In the genomic region with DNA sequence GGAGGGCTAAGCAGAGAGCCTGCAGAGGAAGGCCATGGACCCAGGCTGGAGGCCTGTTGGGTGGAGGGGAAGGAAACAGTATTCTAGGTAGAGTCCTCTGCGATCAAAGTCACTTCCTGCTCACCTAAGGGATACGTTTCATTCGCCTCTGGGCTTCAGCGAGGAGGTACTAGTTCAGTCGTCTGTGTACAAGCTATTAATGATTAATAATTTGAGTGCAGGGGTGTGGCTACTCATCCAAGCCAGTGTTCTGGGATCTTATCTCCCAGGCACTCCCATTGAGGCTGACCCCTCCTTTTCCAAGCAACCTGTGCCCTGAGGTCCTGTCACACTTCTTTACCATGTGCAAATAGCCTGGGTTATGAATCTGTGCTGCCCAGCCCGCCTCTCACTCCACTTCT, we compare ENCODE assay signal across 1 cellular context.
TF ChIP-seq lines count a peak whose summit lies in the region.

No MANE protein-coding gene starts in this region.

TF ChIP-seq in HepG2, 621 proteins besides CTCF, POLR2A, EP300 and RAD21 (continued from another document and continues in another):
- no peak for TF ChIP-seq ZNF431 (CRISPR knock-in tag; IDR thresholded peaks at IDR 0.05; ENCODE audit: borderline replicate concordance, low read depth)
- peak; percentile 37; the same call in 1 of the 2 replicates for TF ChIP-seq HOXA3 (CRISPR knock-in tag; IDR thresholded peaks at IDR 0.05)
- TF ChIP-seq MZF1 (CRISPR knock-in tag; IDR thresholded peaks at IDR 0.05; ENCODE audit: borderline replicate concordance): no peak
- TF ChIP-seq, protein P1, sequence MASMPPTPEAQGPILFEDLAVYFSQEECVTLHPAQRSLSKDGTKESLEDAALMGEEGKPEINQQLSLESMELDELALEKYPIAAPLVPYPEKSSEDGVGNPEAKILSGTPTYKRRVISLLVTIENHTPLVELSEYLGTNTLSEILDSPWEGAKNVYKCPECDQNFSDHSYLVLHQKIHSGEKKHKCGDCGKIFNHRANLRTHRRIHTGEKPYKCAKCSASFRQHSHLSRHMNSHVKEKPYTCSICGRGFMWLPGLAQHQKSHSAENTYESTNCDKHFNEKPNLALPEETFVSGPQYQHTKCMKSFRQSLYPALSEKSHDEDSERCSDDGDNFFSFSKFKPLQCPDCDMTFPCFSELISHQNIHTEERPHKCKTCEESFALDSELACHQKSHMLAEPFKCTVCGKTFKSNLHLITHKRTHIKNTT (CRISPR knock-in tag; IDR thresholded peaks at IDR 0.05): no peak
- no peak for TF ChIP-seq KLF13 (CRISPR knock-in tag; IDR thresholded peaks at IDR 0.05)
- TF ChIP-seq SRSF4 (IDR thresholded peaks at IDR 0.05; ENCODE audit: low read depth, low read length, poor library complexity, severe bottlenecking): no peak
- TF ChIP-seq, protein P2, sequence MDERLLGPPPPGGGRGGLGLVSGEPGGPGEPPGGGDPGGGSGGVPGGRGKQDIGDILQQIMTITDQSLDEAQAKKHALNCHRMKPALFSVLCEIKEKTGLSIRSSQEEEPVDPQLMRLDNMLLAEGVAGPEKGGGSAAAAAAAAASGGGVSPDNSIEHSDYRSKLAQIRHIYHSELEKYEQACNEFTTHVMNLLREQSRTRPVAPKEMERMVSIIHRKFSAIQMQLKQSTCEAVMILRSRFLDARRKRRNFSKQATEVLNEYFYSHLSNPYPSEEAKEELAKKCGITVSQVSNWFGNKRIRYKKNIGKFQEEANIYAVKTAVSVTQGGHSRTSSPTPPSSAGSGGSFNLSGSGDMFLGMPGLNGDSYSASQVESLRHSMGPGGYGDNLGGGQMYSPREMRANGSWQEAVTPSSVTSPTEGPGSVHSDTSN (CRISPR knock-in tag; IDR thresholded peaks at IDR 0.05): no peak
- TF ChIP-seq ELF4 (CRISPR knock-in tag; IDR thresholded peaks at IDR 0.05; ENCODE audit: borderline replicate concordance): no peak
- TF ChIP-seq RFXANK (CRISPR knock-in tag; IDR thresholded peaks at IDR 0.05): 0 out of 2 replicates have a peak, but pooled peaks have one; percentile 15
- TF ChIP-seq ZNF256 (CRISPR knock-in tag; conservative IDR thresholded peaks at IDR 0.05): no peak
- TF ChIP-seq ZNF33B (CRISPR knock-in tag; IDR thresholded peaks at IDR 0.05): no peak
- TF ChIP-seq, protein P3, sequence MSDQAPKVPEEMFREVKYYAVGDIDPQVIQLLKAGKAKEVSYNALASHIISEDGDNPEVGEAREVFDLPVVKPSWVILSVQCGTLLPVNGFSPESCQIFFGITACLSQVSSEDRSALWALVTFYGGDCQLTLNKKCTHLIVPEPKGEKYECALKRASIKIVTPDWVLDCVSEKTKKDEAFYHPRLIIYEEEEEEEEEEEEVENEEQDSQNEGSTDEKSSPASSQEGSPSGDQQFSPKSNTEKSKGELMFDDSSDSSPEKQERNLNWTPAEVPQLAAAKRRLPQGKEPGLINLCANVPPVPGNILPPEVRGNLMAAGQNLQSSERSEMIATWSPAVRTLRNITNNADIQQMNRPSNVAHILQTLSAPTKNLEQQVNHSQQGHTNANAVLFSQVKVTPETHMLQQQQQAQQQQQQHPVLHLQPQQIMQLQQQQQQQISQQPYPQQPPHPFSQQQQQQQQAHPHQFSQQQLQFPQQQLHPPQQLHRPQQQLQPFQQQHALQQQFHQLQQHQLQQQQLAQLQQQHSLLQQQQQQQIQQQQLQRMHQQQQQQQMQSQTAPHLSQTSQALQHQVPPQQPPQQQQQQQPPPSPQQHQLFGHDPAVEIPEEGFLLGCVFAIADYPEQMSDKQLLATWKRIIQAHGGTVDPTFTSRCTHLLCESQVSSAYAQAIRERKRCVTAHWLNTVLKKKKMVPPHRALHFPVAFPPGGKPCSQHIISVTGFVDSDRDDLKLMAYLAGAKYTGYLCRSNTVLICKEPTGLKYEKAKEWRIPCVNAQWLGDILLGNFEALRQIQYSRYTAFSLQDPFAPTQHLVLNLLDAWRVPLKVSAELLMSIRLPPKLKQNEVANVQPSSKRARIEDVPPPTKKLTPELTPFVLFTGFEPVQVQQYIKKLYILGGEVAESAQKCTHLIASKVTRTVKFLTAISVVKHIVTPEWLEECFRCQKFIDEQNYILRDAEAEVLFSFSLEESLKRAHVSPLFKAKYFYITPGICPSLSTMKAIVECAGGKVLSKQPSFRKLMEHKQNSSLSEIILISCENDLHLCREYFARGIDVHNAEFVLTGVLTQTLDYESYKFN (CRISPR knock-in tag; conservative IDR thresholded peaks at IDR 0.05): peak; percentile 24; the same call in 1 of the 2 replicates
- TF ChIP-seq, protein P4, sequence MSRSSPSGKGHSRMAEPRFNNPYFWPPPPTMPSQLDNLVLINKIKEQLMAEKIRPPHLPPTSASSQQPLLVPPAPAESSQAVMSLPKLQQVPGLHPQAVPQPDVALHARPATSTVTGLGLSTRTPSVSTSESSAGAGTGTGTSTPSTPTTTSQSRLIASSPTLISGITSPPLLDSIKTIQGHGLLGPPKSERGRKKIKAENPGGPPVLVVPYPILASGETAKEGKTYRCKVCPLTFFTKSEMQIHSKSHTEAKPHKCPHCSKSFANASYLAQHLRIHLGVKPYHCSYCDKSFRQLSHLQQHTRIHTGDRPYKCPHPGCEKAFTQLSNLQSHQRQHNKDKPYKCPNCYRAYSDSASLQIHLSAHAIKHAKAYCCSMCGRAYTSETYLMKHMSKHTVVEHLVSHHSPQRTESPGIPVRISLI (CRISPR knock-in tag; IDR thresholded peaks at IDR 0.05; ENCODE audit: borderline replicate concordance): no peak
- TF ChIP-seq HNRNPL (IDR thresholded peaks at IDR 0.05; ENCODE audit: low read depth, low read length): no peak
- no peak for TF ChIP-seq MEF2D (CRISPR knock-in tag; IDR thresholded peaks at IDR 0.05)
- TF ChIP-seq GPN1 (CRISPR knock-in tag; IDR thresholded peaks at IDR 0.05; ENCODE audit: borderline replicate concordance): no peak
- TF ChIP-seq, protein P5, sequence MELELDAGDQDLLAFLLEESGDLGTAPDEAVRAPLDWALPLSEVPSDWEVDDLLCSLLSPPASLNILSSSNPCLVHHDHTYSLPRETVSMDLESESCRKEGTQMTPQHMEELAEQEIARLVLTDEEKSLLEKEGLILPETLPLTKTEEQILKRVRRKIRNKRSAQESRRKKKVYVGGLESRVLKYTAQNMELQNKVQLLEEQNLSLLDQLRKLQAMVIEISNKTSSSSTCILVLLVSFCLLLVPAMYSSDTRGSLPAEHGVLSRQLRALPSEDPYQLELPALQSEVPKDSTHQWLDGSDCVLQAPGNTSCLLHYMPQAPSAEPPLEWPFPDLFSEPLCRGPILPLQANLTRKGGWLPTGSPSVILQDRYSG (CRISPR knock-in tag; IDR thresholded peaks at IDR 0.05): no peak
- no peak for TF ChIP-seq ZNF879 (CRISPR knock-in tag; IDR thresholded peaks at IDR 0.05)
- TF ChIP-seq, protein P6, sequence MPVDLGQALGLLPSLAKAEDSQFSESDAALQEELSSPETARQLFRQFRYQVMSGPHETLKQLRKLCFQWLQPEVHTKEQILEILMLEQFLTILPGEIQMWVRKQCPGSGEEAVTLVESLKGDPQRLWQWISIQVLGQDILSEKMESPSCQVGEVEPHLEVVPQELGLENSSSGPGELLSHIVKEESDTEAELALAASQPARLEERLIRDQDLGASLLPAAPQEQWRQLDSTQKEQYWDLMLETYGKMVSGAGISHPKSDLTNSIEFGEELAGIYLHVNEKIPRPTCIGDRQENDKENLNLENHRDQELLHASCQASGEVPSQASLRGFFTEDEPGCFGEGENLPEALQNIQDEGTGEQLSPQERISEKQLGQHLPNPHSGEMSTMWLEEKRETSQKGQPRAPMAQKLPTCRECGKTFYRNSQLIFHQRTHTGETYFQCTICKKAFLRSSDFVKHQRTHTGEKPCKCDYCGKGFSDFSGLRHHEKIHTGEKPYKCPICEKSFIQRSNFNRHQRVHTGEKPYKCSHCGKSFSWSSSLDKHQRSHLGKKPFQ (CRISPR knock-in tag; IDR thresholded peaks at IDR 0.05; ENCODE audit: insufficient replicate concordance): no peak
- TF ChIP-seq ZFP82 (CRISPR knock-in tag; IDR thresholded peaks at IDR 0.05; ENCODE audit: borderline replicate concordance): no peak
- 0 out of 2 replicates have a peak, but pooled peaks have one; percentile 41 for TF ChIP-seq TARDBP (CRISPR knock-in tag; IDR thresholded peaks at IDR 0.05)
- TF ChIP-seq, protein P7, sequence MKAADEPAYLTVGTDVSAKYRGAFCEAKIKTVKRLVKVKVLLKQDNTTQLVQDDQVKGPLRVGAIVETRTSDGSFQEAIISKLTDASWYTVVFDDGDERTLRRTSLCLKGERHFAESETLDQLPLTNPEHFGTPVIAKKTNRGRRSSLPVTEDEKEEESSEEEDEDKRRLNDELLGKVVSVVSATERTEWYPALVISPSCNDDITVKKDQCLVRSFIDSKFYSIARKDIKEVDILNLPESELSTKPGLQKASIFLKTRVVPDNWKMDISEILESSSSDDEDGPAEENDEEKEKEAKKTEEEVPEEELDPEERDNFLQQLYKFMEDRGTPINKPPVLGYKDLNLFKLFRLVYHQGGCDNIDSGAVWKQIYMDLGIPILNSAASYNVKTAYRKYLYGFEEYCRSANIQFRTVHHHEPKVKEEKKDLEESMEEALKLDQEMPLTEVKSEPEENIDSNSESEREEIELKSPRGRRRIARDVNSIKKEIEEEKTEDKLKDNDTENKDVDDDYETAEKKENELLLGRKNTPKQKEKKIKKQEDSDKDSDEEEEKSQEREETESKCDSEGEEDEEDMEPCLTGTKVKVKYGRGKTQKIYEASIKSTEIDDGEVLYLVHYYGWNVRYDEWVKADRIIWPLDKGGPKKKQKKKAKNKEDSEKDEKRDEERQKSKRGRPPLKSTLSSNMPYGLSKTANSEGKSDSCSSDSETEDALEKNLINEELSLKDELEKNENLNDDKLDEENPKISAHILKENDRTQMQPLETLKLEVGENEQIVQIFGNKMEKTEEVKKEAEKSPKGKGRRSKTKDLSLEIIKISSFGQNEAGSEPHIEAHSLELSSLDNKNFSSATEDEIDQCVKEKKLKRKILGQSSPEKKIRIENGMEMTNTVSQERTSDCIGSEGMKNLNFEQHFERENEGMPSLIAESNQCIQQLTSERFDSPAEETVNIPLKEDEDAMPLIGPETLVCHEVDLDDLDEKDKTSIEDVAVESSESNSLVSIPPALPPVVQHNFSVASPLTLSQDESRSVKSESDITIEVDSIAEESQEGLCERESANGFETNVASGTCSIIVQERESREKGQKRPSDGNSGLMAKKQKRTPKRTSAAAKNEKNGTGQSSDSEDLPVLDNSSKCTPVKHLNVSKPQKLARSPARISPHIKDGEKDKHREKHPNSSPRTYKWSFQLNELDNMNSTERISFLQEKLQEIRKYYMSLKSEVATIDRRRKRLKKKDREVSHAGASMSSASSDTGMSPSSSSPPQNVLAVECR (CRISPR knock-in tag; IDR thresholded peaks at IDR 0.05; ENCODE audit: borderline replicate concordance): peak; percentile 26; the same call in 1 of the 2 replicates
- TF ChIP-seq, protein P8, sequence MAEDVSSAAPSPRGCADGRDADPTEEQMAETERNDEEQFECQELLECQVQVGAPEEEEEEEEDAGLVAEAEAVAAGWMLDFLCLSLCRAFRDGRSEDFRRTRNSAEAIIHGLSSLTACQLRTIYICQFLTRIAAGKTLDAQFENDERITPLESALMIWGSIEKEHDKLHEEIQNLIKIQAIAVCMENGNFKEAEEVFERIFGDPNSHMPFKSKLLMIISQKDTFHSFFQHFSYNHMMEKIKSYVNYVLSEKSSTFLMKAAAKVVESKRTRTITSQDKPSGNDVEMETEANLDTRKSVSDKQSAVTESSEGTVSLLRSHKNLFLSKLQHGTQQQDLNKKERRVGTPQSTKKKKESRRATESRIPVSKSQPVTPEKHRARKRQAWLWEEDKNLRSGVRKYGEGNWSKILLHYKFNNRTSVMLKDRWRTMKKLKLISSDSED (CRISPR knock-in tag; IDR thresholded peaks at IDR 0.05): no peak
- TF ChIP-seq, protein P9, sequence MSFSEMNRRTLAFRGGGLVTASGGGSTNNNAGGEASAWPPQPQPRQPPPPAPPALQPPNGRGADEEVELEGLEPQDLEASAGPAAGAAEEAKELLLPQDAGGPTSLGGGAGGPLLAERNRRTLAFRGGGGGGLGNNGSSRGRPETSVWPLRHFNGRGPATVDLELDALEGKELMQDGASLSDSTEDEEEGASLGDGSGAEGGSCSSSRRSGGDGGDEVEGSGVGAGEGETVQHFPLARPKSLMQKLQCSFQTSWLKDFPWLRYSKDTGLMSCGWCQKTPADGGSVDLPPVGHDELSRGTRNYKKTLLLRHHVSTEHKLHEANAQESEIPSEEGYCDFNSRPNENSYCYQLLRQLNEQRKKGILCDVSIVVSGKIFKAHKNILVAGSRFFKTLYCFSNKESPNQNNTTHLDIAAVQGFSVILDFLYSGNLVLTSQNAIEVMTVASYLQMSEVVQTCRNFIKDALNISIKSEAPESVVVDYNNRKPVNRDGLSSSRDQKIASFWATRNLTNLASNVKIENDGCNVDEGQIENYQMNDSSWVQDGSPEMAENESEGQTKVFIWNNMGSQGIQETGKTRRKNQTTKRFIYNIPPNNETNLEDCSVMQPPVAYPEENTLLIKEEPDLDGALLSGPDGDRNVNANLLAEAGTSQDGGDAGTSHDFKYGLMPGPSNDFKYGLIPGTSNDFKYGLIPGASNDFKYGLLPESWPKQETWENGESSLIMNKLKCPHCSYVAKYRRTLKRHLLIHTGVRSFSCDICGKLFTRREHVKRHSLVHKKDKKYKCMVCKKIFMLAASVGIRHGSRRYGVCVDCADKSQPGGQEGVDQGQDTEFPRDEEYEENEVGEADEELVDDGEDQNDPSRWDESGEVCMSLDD (CRISPR knock-in tag; IDR thresholded peaks at IDR 0.05; ENCODE audit: borderline replicate concordance): no peak
- no peak for TF ChIP-seq MTA1 (CRISPR knock-in tag; IDR thresholded peaks at IDR 0.05; ENCODE audit: borderline replicate concordance)
- TF ChIP-seq ARHGAP35 (CRISPR knock-in tag; IDR thresholded peaks at IDR 0.05; ENCODE audit: borderline replicate concordance): no peak
- TF ChIP-seq, protein P10, sequence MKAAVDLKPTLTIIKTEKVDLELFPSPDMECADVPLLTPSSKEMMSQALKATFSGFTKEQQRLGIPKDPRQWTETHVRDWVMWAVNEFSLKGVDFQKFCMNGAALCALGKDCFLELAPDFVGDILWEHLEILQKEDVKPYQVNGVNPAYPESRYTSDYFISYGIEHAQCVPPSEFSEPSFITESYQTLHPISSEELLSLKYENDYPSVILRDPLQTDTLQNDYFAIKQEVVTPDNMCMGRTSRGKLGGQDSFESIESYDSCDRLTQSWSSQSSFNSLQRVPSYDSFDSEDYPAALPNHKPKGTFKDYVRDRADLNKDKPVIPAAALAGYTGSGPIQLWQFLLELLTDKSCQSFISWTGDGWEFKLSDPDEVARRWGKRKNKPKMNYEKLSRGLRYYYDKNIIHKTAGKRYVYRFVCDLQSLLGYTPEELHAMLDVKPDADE (CRISPR knock-in tag; IDR thresholded peaks at IDR 0.05): no peak
- no peak for TF ChIP-seq SRF (IDR thresholded peaks at IDR 0.05; ENCODE audit: low read depth, low read length)
- no peak for TF ChIP-seq NFRKB (IDR thresholded peaks at IDR 0.05)
- TF ChIP-seq, protein P11, sequence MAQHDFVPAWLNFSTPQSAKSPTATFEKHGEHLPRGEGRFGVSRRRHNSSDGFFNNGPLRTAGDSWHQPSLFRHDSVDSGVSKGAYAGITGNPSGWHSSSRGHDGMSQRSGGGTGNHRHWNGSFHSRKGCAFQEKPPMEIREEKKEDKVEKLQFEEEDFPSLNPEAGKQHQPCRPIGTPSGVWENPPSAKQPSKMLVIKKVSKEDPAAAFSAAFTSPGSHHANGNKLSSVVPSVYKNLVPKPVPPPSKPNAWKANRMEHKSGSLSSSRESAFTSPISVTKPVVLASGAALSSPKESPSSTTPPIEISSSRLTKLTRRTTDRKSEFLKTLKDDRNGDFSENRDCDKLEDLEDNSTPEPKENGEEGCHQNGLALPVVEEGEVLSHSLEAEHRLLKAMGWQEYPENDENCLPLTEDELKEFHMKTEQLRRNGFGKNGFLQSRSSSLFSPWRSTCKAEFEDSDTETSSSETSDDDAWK (CRISPR knock-in tag; IDR thresholded peaks at IDR 0.05): no peak
- TF ChIP-seq ZNF547 (CRISPR knock-in tag; IDR thresholded peaks at IDR 0.05): 0 out of 2 replicates have a peak, but pooled peaks have one; percentile 1
